In genomic region chr20:57586370-57586793, GRCh38 we compare ENCODE assay signal across 1 cellular context.
TF ChIP-seq lines count a peak whose summit lies in the region.

No MANE protein-coding gene starts in this region.

TF ChIP-seq in HepG2, 621 proteins besides CTCF, POLR2A, EP300 and RAD21 (continued from another document and continues in another):
- TF ChIP-seq ATF2 (CRISPR knock-in tag; IDR thresholded peaks at IDR 0.05) (0 out of 2 replicates have a peak, but pooled peaks have one; percentile 27), IKZF4 (CRISPR knock-in tag; IDR thresholded peaks at IDR 0.05; ENCODE audit: borderline replicate concordance, low read depth, not compliant biosample characterization) (no peak), ZBTB2 (CRISPR knock-in tag; IDR thresholded peaks at IDR 0.05; ENCODE audit: low read depth) (no peak), EHMT2 (IDR thresholded peaks at IDR 0.05; ENCODE audit: borderline replicate concordance, low read depth, low read length) (no peak; the same call in 1 of the 2 replicates), NFATC3 (CRISPR knock-in tag; IDR thresholded peaks at IDR 0.05) (no peak; the same call in 1 of the 2 replicates), KDM6A (CRISPR knock-in tag; IDR thresholded peaks at IDR 0.05; ENCODE audit: low read depth) (peak; percentile 67), HNRNPL (IDR thresholded peaks at IDR 0.05; ENCODE audit: low read depth, low read length) (no peak), KDM2A (CRISPR knock-in tag; IDR thresholded peaks at IDR 0.05; ENCODE audit: borderline replicate concordance, low read depth) (no peak), ZNF234 (CRISPR knock-in tag; conservative IDR thresholded peaks at IDR 0.05) (no peak), GRHL1 (CRISPR knock-in tag; conservative IDR thresholded peaks at IDR 0.05) (no peak), ZNF589 (CRISPR knock-in tag; conservative IDR thresholded peaks at IDR 0.05) (no peak), HNRNPUL1 (IDR thresholded peaks at IDR 0.05; ENCODE audit: low read depth, low read length) (no peak), ZNF737 (CRISPR knock-in tag; IDR thresholded peaks at IDR 0.05; ENCODE audit: borderline replicate concordance) (peak; percentile 39; the same call in 1 of the 2 replicates), ZNF816 (CRISPR knock-in tag; IDR thresholded peaks at IDR 0.05; ENCODE audit: borderline replicate concordance) (peak; percentile 90), ZNF33B (CRISPR knock-in tag; IDR thresholded peaks at IDR 0.05) (no peak), KLF9 (CRISPR knock-in tag; IDR thresholded peaks at IDR 0.05; ENCODE audit: low read depth) (no peak), ELF4 (CRISPR knock-in tag; IDR thresholded peaks at IDR 0.05; ENCODE audit: borderline replicate concordance) (no peak), SMYD3 (CRISPR knock-in tag; IDR thresholded peaks at IDR 0.05) (no peak), POGZ (CRISPR knock-in tag; IDR thresholded peaks at IDR 0.05) (no peak; the same call in 1 of the 2 replicates), HCFC1 (IDR thresholded peaks at IDR 0.05; ENCODE audit: low read depth, low read length) (no peak), NFE2L1 (CRISPR knock-in tag; IDR thresholded peaks at IDR 0.05; ENCODE audit: borderline replicate concordance) (no peak), ZNF280D (CRISPR knock-in tag; IDR thresholded peaks at IDR 0.05) (peak; percentile 75; the same call in 1 of the 2 replicates), ELF1 (CRISPR knock-in tag; IDR thresholded peaks at IDR 0.05) (no peak), SP5 (CRISPR knock-in tag; IDR thresholded peaks at IDR 0.05; ENCODE audit: borderline replicate concordance, low read depth) (peak; percentile 40; the same call in 1 of the 2 replicates), ATF7-NPFF (CRISPR knock-in tag; IDR thresholded peaks at IDR 0.05; ENCODE audit: low read depth) (no peak), NR0B2 (CRISPR knock-in tag; IDR thresholded peaks at IDR 0.05) (no peak), ZNF362 (CRISPR knock-in tag; IDR thresholded peaks at IDR 0.05; ENCODE audit: borderline replicate concordance) (no peak), ZNF704 (CRISPR knock-in tag; IDR thresholded peaks at IDR 0.05; ENCODE audit: borderline replicate concordance) (no peak), NFRKB (IDR thresholded peaks at IDR 0.05) (no peak), DNMT1 (CRISPR knock-in tag; IDR thresholded peaks at IDR 0.05) (0 out of 2 replicates have a peak, but pooled peaks have one; percentile 29), RXRB (CRISPR knock-in tag; IDR thresholded peaks at IDR 0.05; ENCODE audit: borderline replicate concordance) (peak; percentile 80), ZNF605 (CRISPR knock-in tag; IDR thresholded peaks at IDR 0.05) (no peak), ZBTB25 (CRISPR knock-in tag; IDR thresholded peaks at IDR 0.05) (no peak), ZNF747 (CRISPR knock-in tag; IDR thresholded peaks at IDR 0.05; ENCODE audit: borderline replicate concordance) (no peak), HNF1B (CRISPR knock-in tag; IDR thresholded peaks at IDR 0.05) (peak; percentile 82; the same call in 1 of the 2 replicates), ZFP36L2 (CRISPR knock-in tag; IDR thresholded peaks at IDR 0.05) (no peak), SKI (IDR thresholded peaks at IDR 0.05; ENCODE audit: partially characterized antibody) (peak; percentile 41), ZNF670 (CRISPR knock-in tag; IDR thresholded peaks at IDR 0.05; ENCODE audit: borderline replicate concordance) (peak; percentile 88; the same call in 1 of the 2 replicates), KLF6 (CRISPR knock-in tag; IDR thresholded peaks at IDR 0.05) (no peak), U2AF1 (optimal IDR thresholded peaks at IDR 0.05; ENCODE audit: low read depth, low read length) (no peak), AGO2 (optimal IDR thresholded peaks at IDR 0.05; ENCODE audit: low read depth, low read length) (no peak), CREB3 (CRISPR knock-in tag; IDR thresholded peaks at IDR 0.05) (0 out of 2 replicates have a peak, but pooled peaks have one; percentile 57), HDAC2 (CRISPR knock-in tag; IDR thresholded peaks at IDR 0.05) (peak; percentile 64; the same call in 1 of the 2 replicates), ZNF772 (CRISPR knock-in tag; IDR thresholded peaks at IDR 0.05) (no peak), CBFB (CRISPR knock-in tag; IDR thresholded peaks at IDR 0.05) (no peak), ZNF496 (CRISPR knock-in tag; IDR thresholded peaks at IDR 0.05; ENCODE audit: insufficient replicate concordance) (no peak), SOX5 (CRISPR knock-in tag; IDR thresholded peaks at IDR 0.05; ENCODE audit: borderline replicate concordance) (no peak), ZNF839 (CRISPR knock-in tag; IDR thresholded peaks at IDR 0.05; ENCODE audit: borderline replicate concordance) (no peak), ZNF780A (CRISPR knock-in tag; IDR thresholded peaks at IDR 0.05) (no peak), RNF219 (CRISPR knock-in tag; IDR thresholded peaks at IDR 0.05) (no peak), HHEX (CRISPR knock-in tag; IDR thresholded peaks at IDR 0.05) (peak; percentile 19; the same call in 1 of the 2 replicates), MTF1 (CRISPR knock-in tag; IDR thresholded peaks at IDR 0.05) (no peak), GZF1 (CRISPR knock-in tag; IDR thresholded peaks at IDR 0.05) (no peak), ZSCAN30 (CRISPR knock-in tag; IDR thresholded peaks at IDR 0.05) (no peak)
